ENCODE assay signal across 8 cellular contexts in the genomic region with DNA sequence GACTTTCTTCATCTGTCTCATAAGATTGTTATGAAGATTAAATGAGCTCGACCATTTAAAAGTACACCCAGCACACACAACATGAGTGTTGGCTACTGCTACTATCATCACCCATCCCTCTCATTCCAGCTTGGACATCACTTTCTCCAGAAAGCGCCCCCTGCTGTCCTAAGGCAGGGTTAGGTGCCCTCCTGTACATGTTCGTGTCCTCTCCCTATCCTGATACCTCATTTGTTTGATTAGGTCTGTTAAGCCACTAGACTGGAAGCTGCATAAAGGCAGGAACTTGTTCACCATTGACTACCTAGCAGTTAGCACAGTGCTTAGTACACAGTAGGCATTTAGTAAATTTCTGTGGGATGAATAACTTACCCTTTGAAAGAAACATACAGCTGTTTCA.
DNase-seq lines count a peak whose midpoint lies in the region; ATAC-seq, FAIRE-seq and TF ChIP-seq lines count a peak whose summit lies in the region.

No MANE protein-coding gene starts in this region.

- 36 to 54% (median 45%) methylated on average over 3 of the region's 3 CpGs for WGBS in small intestine, 3 donors

- TF ChIP-seq POLR2A in NB4 (IDR thresholded peaks at IDR 0.05; ENCODE audit: extremely low read depth, insufficient read length) (no peak), GM12892 (IDR thresholded peaks at IDR 0.05; ENCODE audit: low read depth, low read length) (no peak)

- TF ChIP-seq CTCF in GM10266 (IDR thresholded peaks at IDR 0.05; ENCODE audit: control insufficient read depth, insufficient read depth, low read depth, missing control alignments) (peak; percentile 28), NB4 (IDR thresholded peaks at IDR 0.05; ENCODE audit: low read depth, low read length) (peak; percentile 73), cardiac fibroblast (IDR thresholded peaks at IDR 0.05; ENCODE audit: low read depth, low read length) (peak; percentile 61)

- H3K27me3 ChIP-seq in small intestine (ENCODE audit: control insufficient read depth in 2 of 2, insufficient read depth in 2 of 2, low read length in 2 of 2) = no peaks in the 10 kb centered on the region

- no peak for FAIRE-seq in small intestine (lab: Jason Lieb, UNC)
- FAIRE-seq in GM12892 (lab: Jason Lieb, UNC) = no peak

- H3K4me3 ChIP-seq in NB4 (ENCODE audit: low read depth, low read length) (no peak overlapping the region), cardiac fibroblast (replicated peaks in 1 of 2; ENCODE audit: low read depth in 2 of 2, low read length in 2 of 2) (no peak overlapping the region), small intestine (ENCODE audit: low read depth in 1 of 2, low read length in 2 of 2) (no peak overlapping the region)

- H3K4me1 ChIP-seq in small intestine (ENCODE audit: control insufficient read depth in 2 of 2, insufficient read depth in 1 of 2, low read depth in 1 of 2, low read length in 1 of 2) = no peaks in the 10 kb centered on the region

- no peak for ATAC-seq in HG03039 (IDR thresholded peaks at IDR 0.05; ENCODE audit: unreplicated experiment)

- DNase-seq in GM10266 (ENCODE audit: extremely low spot score) (no peak), NB4 (ENCODE audit: low read depth) (peak; percentile 51), cardiac fibroblast (ENCODE audit: low read depth in 2 of 2) (peak; percentile 26 to 48), small intestine (peak; percentile 46), DMS153 treated with DMSO at 0.1 percent for 48 hours (lab: John Stamatoyannopoulos, UW; ENCODE audit: unreplicated experiment) (no peak), GM12892 (ENCODE audit: insufficient read length) (no peak), cerebellar nuclear complex (lab: John Stamatoyannopoulos, UW) (no peak)

- no peaks in the 10 kb centered on the region for H3K36me3 ChIP-seq in small intestine (ENCODE audit: control insufficient read depth in 2 of 2, insufficient read depth in 2 of 2, low read length in 2 of 2)

- H3K9me3 ChIP-seq in small intestine (ENCODE audit: control insufficient read depth, low read depth) = no peaks in the 10 kb centered on the region

- H3K27ac ChIP-seq in small intestine (ENCODE audit: low read depth in 1 of 2, low read length in 1 of 2) = no peak overlapping the region

Comparison
In these comparisons a context has a peak if more than half of its experiments do, and no peak if none do; other contexts are left out.
1. DNase-seq: peak in NB4 (single experiment), cardiac fibroblast (2 of 2) and small intestine (single experiment); none in GM10266 (single experiment), DMS153 treated with DMSO at 0.1 percent for 48 hours (single experiment), GM12892 (single experiment) and cerebellar nuclear complex (0 of 2).
2. Peak in every context shown above with its lines, with median percentiles within 50 percentile points of each other: CTCF ChIP-seq.